ENCODE assay signal across 16 cellular contexts in the genomic region with DNA sequence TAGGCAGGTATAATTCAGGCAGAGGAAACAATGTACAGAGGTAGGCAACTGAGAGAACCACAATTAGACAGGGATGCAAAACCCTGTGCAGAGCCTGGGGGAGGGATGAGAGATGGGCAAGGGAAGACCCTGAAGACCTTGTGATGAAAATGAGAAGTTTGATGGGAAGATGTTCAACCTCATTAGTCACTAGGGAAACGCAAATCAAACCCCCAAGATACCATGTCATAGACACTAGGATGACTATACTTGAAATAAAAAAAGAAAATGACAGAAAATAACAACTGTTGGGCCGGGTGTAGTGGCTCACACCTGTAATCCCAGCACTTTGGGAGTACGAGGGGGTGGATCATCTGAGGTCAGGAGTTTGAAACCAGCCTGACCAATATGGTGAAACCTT.
DNase-seq lines count a peak whose midpoint lies in the region; ATAC-seq and TF ChIP-seq lines count a peak whose summit lies in the region.
"Had no signal": no experiment of that assay in that cellular context is flagged by ENCODE, and none has a peak within 500 bp of the region (broad histone marks: within the 10 kb centered on the region; RNA-seq: fewer than 3 reads in every experiment).

No MANE protein-coding gene starts in this region.

- H3K27me3 ChIP-seq in Karpas-422 (ENCODE audit: low read length) (no peaks in the 10 kb centered on the region), osteoblast (ENCODE audit: insufficient read depth, low read length) (no peaks in the 10 kb centered on the region)
- H3K27me3 ChIP-seq: BLaER1 treated with 17β-estradiol and CSF1 and Interleukin-3, amounts not matched to agents 10 nM and 100 nM had no signal

- H3K9me3 ChIP-seq in Karpas-422 (ENCODE audit: low read length), result peaks cover 7% of the 10 kb centered on the region
- peaks cover 34% of the 10 kb centered on the region for H3K9me3 ChIP-seq in OCI-LY7 (ENCODE audit: low read length)
- H3K9me3 ChIP-seq in osteoblast (ENCODE audit: low read depth, low read length), result no peaks in the 10 kb centered on the region
- H3K9me3 ChIP-seq: A549, Caco-2 had no signal

- no peaks in the 10 kb centered on the region for H3K79me2 ChIP-seq in Karpas-422 (ENCODE audit: low read length)
- no peaks in the 10 kb centered on the region for H3K79me2 ChIP-seq in OCI-LY7 (ENCODE audit: insufficient read depth, low read depth, low read length)
- no peaks in the 10 kb centered on the region for H3K79me2 ChIP-seq in osteoblast (ENCODE audit: insufficient read depth, low read length)

- BruUV-seq in OCI-LY7 (replicated peaks; lab: Mats Ljungman, UMichigan), result no TSS peak

- H2AFZ ChIP-seq in Karpas-422 (ENCODE audit: low read length), result no peak overlapping the region
- peak overlapping the region; percentile 66 for H2AFZ ChIP-seq in OCI-LY7 (ENCODE audit: low read length)
- H2AFZ ChIP-seq in osteoblast (ENCODE audit: low read length), result no peak overlapping the region

- H3K4me3 ChIP-seq in Karpas-422 (ENCODE audit: low read length) (no peak overlapping the region), OCI-LY7 (ENCODE audit: low read depth, low read length, poor library complexity, severe bottlenecking) (no peak overlapping the region), osteoblast (ENCODE audit: insufficient read depth, low read length) (no peak overlapping the region)
- H3K4me3 ChIP-seq: A549; BLaER1 treated with 17β-estradiol and CSF1 and Interleukin-3, amounts not matched to agents 10 nM and 100 nM had no signal

- H3K27ac ChIP-seq in Karpas-422 (ENCODE audit: low read length) (peak overlapping the region; percentile 98), OCI-LY7 (ENCODE audit: low read depth, low read length, poor library complexity, severe bottlenecking) (peak overlapping the region; percentile 58), osteoblast (ENCODE audit: low read depth, low read length) (no peak overlapping the region)
- H3K27ac ChIP-seq: 22Rv1; A549; BLaER1 treated with 17β-estradiol and CSF1 and Interleukin-3, amounts not matched to agents 10 nM and 100 nM; C4-2B had no signal

- POLR2A ChIA-PET in OCI-LY7 (lab: Charles Lee), result interaction anchor here (1.7 to 2.7 kb wide), 2 partner anchors 10 to 13 kb away, joined by 8 to 12 read pairs; no protein-coding TSS in a partner anchor

- DNase-seq in Karpas-422 (peak; percentile 96), OCI-LY7 (ENCODE audit: low spot score) (no peak), osteoblast (ENCODE audit: insufficient read length, low spot score, missing footprints) (peak; percentile 2), omental fat pad (ENCODE audit: low spot score) (no peak)
- DNase-seq: AML-193; Caco-2; Calu3; CD4-positive, alpha-beta T cell; CD8-positive, alpha-beta T cell; DMS79 treated with DMSO at 0.1 percent for 48 hours; GF-D8 had no signal

- CTCF ChIA-PET in OCI-LY7 (lab: Charles Lee; ENCODE audit: unreplicated experiment), result no interaction called here

- H3K36me3 ChIP-seq in Karpas-422 (ENCODE audit: insufficient read depth, low read length), result peaks cover 28% of the 10 kb centered on the region
- peaks cover 33% of the 10 kb centered on the region for H3K36me3 ChIP-seq in OCI-LY7 (ENCODE audit: insufficient read depth, low read length)
- no peaks in the 10 kb centered on the region for H3K36me3 ChIP-seq in osteoblast (ENCODE audit: insufficient read depth, low read length)
- H3K36me3 ChIP-seq: BLaER1 treated with 17β-estradiol and CSF1 and Interleukin-3, amounts not matched to agents 10 nM and 100 nM had no signal

- H3K9ac ChIP-seq in Karpas-422 (ENCODE audit: low read length), result peak overlapping the region; percentile 61
- H3K9ac ChIP-seq: BLaER1 treated with 17β-estradiol and CSF1 and Interleukin-3, amounts not matched to agents 10 nM and 100 nM had no signal

- no peaks in the 10 kb centered on the region for H3K9me2 ChIP-seq in Karpas-422 (replicated peaks; ENCODE audit: insufficient read depth, low read length)
- H3K9me2 ChIP-seq in OCI-LY7 (ENCODE audit: insufficient read depth, low read length), result no peaks in the 10 kb centered on the region

- ATAC-seq in omental fat pad (ENCODE audit: low FRiP score), result no peak
- no peak for ATAC-seq in HG03135 (IDR thresholded peaks at IDR 0.05; ENCODE audit: unreplicated experiment)
- ATAC-seq: A549; CD8-positive, alpha-beta T cell had no signal

- H3K4me2 ChIP-seq in Karpas-422 (ENCODE audit: low read depth, low read length, poor library complexity, severe bottlenecking) (peak overlapping the region; percentile 55), OCI-LY7 (ENCODE audit: low read length) (peak overlapping the region; percentile 15; the same call in 1 of the 2 replicates), osteoblast (ENCODE audit: insufficient read depth, low read length) (no peak overlapping the region)
- H3K4me2 ChIP-seq: A549; BLaER1 treated with 17β-estradiol and CSF1 and Interleukin-3, amounts not matched to agents 10 nM and 100 nM had no signal

- TF ChIP-seq CTCF in OCI-LY7 (conservative IDR thresholded peaks at IDR 0.05; ENCODE audit: low read length) (no peak), osteoblast (IDR thresholded peaks at IDR 0.05; ENCODE audit: extremely low read depth, low read depth, low read length) (no peak), omental fat pad (IDR thresholded peaks at IDR 0.05) (no peak)

- intact Hi-C loops in OCI-LY7 (cut with micrococcal nuclease; ENCODE audit: unreplicated experiment), result no loop called here

- H3K4me1 ChIP-seq in Karpas-422 (ENCODE audit: low read length), result peaks cover 92% of the 10 kb centered on the region
- H3K4me1 ChIP-seq in OCI-LY7 (ENCODE audit: insufficient read depth, low read length, poor library complexity, severe bottlenecking), result peaks cover 65% of the 10 kb centered on the region
- no peaks in the 10 kb centered on the region for H3K4me1 ChIP-seq in osteoblast (ENCODE audit: insufficient read depth, low read length)
- H3K4me1 ChIP-seq: A549, Caco-2 had no signal

- H4K20me1 ChIP-seq in Karpas-422 (ENCODE audit: insufficient read depth, low read depth, low read length) (no peaks in the 10 kb centered on the region), OCI-LY7 (ENCODE audit: insufficient read depth, low read length) (no peaks in the 10 kb centered on the region), osteoblast (ENCODE audit: insufficient read depth, low read length) (no peaks in the 10 kb centered on the region)
- H4K20me1 ChIP-seq: BLaER1 treated with 17β-estradiol and CSF1 and Interleukin-3, amounts not matched to agents 10 nM and 100 nM had no signal

Comparison
In these comparisons a context has a peak if more than half of its experiments do, and no peak if none do; other contexts are left out.
1. DNase-seq: peak in Karpas-422 (single experiment) and osteoblast (single experiment); none in OCI-LY7 (single experiment) and omental fat pad (single experiment).